ENCODE assay signal across 1 cellular context in the genomic region with DNA sequence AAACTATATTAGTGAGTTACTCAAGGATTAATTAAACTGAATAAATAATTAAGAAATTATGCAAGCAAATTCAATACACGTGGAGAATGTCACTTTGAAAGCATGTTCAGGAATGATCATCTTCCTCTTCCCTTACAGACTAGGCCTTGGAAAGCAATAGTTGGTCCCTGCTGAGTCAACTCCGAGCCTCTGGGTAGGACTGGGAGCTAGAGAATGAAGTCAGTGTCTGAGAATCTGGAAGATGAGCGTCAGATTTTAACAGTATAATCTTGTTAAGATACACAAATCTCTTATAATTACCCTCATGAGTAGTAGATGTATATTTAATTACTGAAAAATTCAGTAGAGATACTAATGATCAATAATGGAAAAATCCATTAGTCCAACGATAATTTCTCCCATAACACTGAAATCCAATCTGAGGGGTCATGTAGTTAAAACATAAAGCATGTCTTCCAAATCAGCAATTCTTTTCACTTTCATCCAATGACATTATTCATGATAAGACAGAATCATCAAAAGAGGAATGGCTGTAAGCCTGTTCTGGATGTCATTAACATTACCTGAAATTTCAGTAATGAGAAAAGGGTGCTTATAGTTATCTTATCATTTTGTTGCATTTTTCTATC.
TF ChIP-seq lines count a peak whose summit lies in the region.

No MANE protein-coding gene starts in this region.

TF ChIP-seq in IMR-90, 13 proteins besides CTCF, POLR2A, EP300 and RAD21 (continued from another document):
- no peak for TF ChIP-seq CEBPB (IDR thresholded peaks at IDR 0.05; ENCODE audit: low read depth, low read length)
- no peak for TF ChIP-seq CHD1 (IDR thresholded peaks at IDR 0.05; ENCODE audit: low read depth, low read length)
- no peak for TF ChIP-seq FOS (IDR thresholded peaks at IDR 0.05; ENCODE audit: low read depth, low read length)
- TF ChIP-seq MXI1 (IDR thresholded peaks at IDR 0.05; ENCODE audit: borderline replicate concordance, low read depth, low read length), result no peak
- no peak for TF ChIP-seq NFE2L2 (IDR thresholded peaks at IDR 0.05; ENCODE audit: low read depth, low read length)
- TF ChIP-seq SMC3 (IDR thresholded peaks at IDR 0.05; ENCODE audit: low read depth, low read length), result no peak
TF ChIP-seq in IMR-90: peak in this region for 0.
